Comparison of ENCODE assay signal across 20 cellular contexts in the genomic region with DNA sequence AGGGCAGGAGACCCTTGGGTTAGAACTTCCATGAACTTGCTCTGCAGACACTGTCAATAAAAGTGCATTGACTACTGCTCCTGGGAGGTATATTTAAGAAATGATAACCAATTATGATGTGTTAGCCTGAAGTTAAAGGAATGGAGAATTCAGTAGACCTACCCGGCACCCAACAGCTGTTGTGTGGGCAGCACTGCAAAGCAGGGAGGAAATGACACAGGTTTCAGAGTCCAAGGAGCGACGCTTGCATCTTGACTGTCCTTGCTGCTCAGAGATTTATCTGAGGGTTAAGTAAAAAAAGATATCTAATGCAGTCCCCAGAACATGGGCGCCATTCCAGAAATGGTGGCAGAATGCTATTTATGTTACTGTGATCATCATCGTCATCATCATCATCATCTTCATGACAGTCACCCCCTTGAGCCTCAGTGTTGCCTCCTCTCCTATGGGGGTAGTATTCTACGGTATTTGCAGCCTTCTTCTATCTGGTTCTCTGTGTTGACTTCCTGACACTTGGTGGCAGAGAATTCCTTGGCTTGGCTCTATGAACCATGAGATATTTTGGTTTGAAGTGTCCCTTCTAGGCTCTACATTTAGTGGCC.
"Had no signal": no experiment of that assay in that cellular context is flagged by ENCODE, and none has a peak within 500 bp of the region (broad histone marks: within the 10 kb centered on the region; RNA-seq: fewer than 3 reads in every experiment).

No MANE protein-coding gene starts in this region.

- H3K4me3 Mint-ChIP-seq: activated naive CD8-positive, alpha-beta T cell treated with anti-CD3 and anti-CD28 coated beads for 36 hours; central memory CD8-positive, alpha-beta T cell; nephron progenitor cell; T-helper 1 cell treated with Interleukin-12 subunit alpha and Interleukin-12 subunit beta and Interleukin-4 antibody, amounts not matched to agents 30 μg/mL and 1 μg/mL, for 36 hours; WTC11 had no signal

- H3K36me3 Mint-ChIP-seq: activated naive CD8-positive, alpha-beta T cell treated with anti-CD3 and anti-CD28 coated beads for 36 hours; WTC11 had no signal

- DNase-seq: activated CD4-positive, alpha-beta T cell treated with anti-CD3 and anti-CD28 coated beads, Interleukin-2, amount 50 U/mL, for 48 hours; activated naive CD4-positive, alpha-beta T cell treated with Interleukin-2 at 50 U/mL for 16 hours; activated naive CD8-positive, alpha-beta T cell treated with anti-CD3 and anti-CD28 coated beads for 36 hours; activated T-cell treated with anti-CD3 and anti-CD28 coated beads, Interleukin-2, amount 50 U/mL, for 48 hours; hippocampal formation; left ventricle myocardium superior; mammary epithelial cell; midbrain; nephron progenitor cell; nucleus accumbens; sigmoid colon; stimulated activated CD4-positive, alpha-beta T cell treated with anti-CD3 and anti-CD28 coated beads, Interleukin-2, amount 100 ng/mL, for 48 hours; stimulated activated naive CD4-positive, alpha-beta T cell; T1000; upper lobe of left lung had no signal

- H3K9me3 ChIP-seq: breast epithelium, esophagus muscularis mucosa, sigmoid colon, upper lobe of left lung had no signal

- H3K27ac ChIP-seq: esophagus muscularis mucosa, sigmoid colon, upper lobe of left lung had no signal

- H3K4me3 ChIP-seq: breast epithelium, esophagus muscularis mucosa, sigmoid colon, upper lobe of left lung had no signal

- H3K27me3 ChIP-seq: breast epithelium, esophagus muscularis mucosa, sigmoid colon, upper lobe of left lung had no signal

- H3K4me1 Mint-ChIP-seq: activated naive CD8-positive, alpha-beta T cell treated with anti-CD3 and anti-CD28 coated beads for 36 hours; central memory CD8-positive, alpha-beta T cell had no signal

- H3K36me3 ChIP-seq: breast epithelium, esophagus muscularis mucosa, sigmoid colon, upper lobe of left lung had no signal

- H3K4me1 ChIP-seq: breast epithelium, sigmoid colon, upper lobe of left lung had no signal

- H3K9me3 Mint-ChIP-seq: activated naive CD8-positive, alpha-beta T cell treated with anti-CD3 and anti-CD28 coated beads for 36 hours; central memory CD8-positive, alpha-beta T cell; nephron progenitor cell; T-helper 1 cell treated with Interleukin-12 subunit alpha and Interleukin-12 subunit beta and Interleukin-4 antibody, amounts not matched to agents 30 μg/mL and 1 μg/mL, for 36 hours had no signal

- H3K27ac Mint-ChIP-seq: activated naive CD8-positive, alpha-beta T cell treated with anti-CD3 and anti-CD28 coated beads for 36 hours; T-helper 1 cell treated with Interleukin-12 subunit alpha and Interleukin-12 subunit beta and Interleukin-4 antibody, amounts not matched to agents 30 μg/mL and 1 μg/mL, for 36 hours; WTC11 had no signal

- ATAC-seq: left ventricle myocardium superior, WTC11 had no signal
